ENCODE assay signal across 8 cellular contexts in genomic region chr3:94873751-94874150, GRCh38.
"Had no signal": no experiment of that assay in that cellular context is flagged by ENCODE, and none has a peak within 500 bp of the region (broad histone marks: within the 10 kb centered on the region; RNA-seq: fewer than 3 reads in every experiment).

No MANE protein-coding gene starts in this region.

- ATAC-seq: HCT116, K562 had no signal

- H3K9me3 ChIP-seq: HAP-1 had no signal

- H3K4me3 ChIP-seq: GM23248, HAP-1, K562 had no signal

- H3K4me3 Mint-ChIP-seq: HFFc6 had no signal

- H2AFZ ChIP-seq: GM23248 had no signal

- H3K27ac ChIP-seq: GM23248 had no signal

- H3K36me3 ChIP-seq: HAP-1 had no signal

- H3K9ac ChIP-seq: GM23248 had no signal

- DNase-seq: GM23248, GOT3, H7, HFFc6, IMR-90 had no signal

- H3K27ac Mint-ChIP-seq: HFFc6 had no signal

- H3K4me1 ChIP-seq: HAP-1 had no signal
